8 cellular contexts compared by ENCODE assay signal in the genomic region with DNA sequence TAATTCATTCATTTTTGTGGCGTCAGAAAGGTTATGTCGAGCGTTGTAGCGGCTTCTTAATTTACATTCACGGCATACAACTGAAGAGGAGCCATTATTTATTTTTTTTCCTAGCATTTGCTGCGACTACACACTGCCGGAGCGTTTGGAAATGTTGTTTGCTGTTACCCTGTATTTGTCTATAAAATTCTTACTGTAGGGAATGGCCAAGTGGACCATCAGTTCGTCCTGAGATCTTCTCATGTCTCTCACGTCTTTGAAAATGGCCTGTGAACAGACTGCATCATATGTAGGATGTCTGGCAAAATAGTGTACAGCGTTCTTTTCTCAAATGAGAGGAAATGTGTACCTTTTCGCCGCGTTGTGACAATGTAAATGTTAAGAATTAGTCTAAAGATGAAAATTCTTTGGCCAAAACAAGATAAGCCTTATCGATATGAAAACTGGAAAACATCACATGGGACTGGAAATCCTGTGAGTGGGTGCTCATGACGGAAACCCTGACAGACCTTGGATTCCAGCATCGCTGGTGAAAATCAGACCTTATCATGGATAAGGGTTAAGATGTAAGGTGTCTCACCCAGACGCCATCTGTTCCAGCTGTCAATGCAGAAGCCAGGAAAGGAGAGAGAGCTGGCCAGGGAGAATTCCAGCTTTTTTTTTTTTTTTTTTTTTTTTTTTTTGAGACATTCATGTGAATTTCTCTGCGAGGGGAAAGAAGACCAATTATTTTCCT. TPM values are rescaled to one million over a fixed set of nuclear protein-coding genes. Genes with fewer than 3 reads are reported as not detected.
DNase-seq lines count a peak whose midpoint lies in the region; ATAC-seq, FAIRE-seq and TF ChIP-seq lines count a peak whose summit lies in the region.

No MANE protein-coding gene starts in this region.

- H3K36me3 Mint-ChIP-seq in CD14-positive monocyte: peaks cover 13 to 15% of the 10 kb centered on the region in 2 donors

- intact Hi-C loops in CD14-positive monocyte (cut with micrococcal nuclease): no loop called here

- no peak overlapping the region for H3K27ac ChIP-seq in muscle layer of colon (ENCODE audit: low read depth, low read length)

- peak overlapping the region; percentile 35 for H3K9ac ChIP-seq in muscle layer of colon (ENCODE audit: low read length)

- H3K27me3 ChIP-seq in bronchial epithelial cell (ENCODE audit: control insufficient read depth, insufficient read depth, low read length): no peaks in the 10 kb centered on the region
- H3K27me3 ChIP-seq in muscle layer of colon (ENCODE audit: control insufficient read depth in 1 of 2, insufficient read depth in 2 of 2, low read length in 2 of 2): no peaks in the 10 kb centered on the region

- peaks cover 0 to 2% (median 0%) of the 10 kb centered on the region in 7 donors for H3K9me3 Mint-ChIP-seq in CD14-positive monocyte

- TF ChIP-seq CTCF in CD14-positive monocyte (IDR thresholded peaks at IDR 0.05) (no peak), bronchial epithelial cell (IDR thresholded peaks at IDR 0.05; ENCODE audit: insufficient read depth, low read length, severe bottlenecking) (no peak)

- peaks cover 13% of the 10 kb centered on the region for H3K4me1 ChIP-seq in muscle layer of colon (ENCODE audit: insufficient read depth, low read length)

- H3K9me3 ChIP-seq in muscle layer of colon (ENCODE audit: low read length): no peaks in the 10 kb centered on the region

- H3K4me3 ChIP-seq in bronchial epithelial cell (ENCODE audit: low read depth, low read length): peak overlapping the region; percentile 48
- peak overlapping the region; percentile 58 to 73 for H3K4me3 ChIP-seq in muscle layer of colon (ENCODE audit: low read depth in 1 of 2, low read length in 2 of 2)

- ATAC-seq in GM18519 (IDR thresholded peaks at IDR 0.05; ENCODE audit: low FRiP score, unreplicated experiment) (no peak), GM21717 (IDR thresholded peaks at IDR 0.05; ENCODE audit: unreplicated experiment) (no peak)

- peak overlapping the region; percentile 17 to 95 (median 90) for H3K27ac Mint-ChIP-seq in CD14-positive monocyte

- no peak for TF ChIP-seq POLR2A in erythroblast (IDR thresholded peaks at IDR 0.05; ENCODE audit: low read length)

- H3K4me3 Mint-ChIP-seq in CD14-positive monocyte: peak overlapping the region; percentile 81 to 94

- no peak for FAIRE-seq in bronchial epithelial cell (lab: Jason Lieb, UNC)

- peaks cover 60% of the 10 kb centered on the region for H3K4me1 Mint-ChIP-seq in CD14-positive monocyte

- H3K36me3 ChIP-seq in bronchial epithelial cell (ENCODE audit: control insufficient read depth, insufficient read depth, low read length): no peaks in the 10 kb centered on the region
- no peaks in the 10 kb centered on the region for H3K36me3 ChIP-seq in muscle layer of colon (ENCODE audit: insufficient read depth, low read length)

- DNase-seq in CD14-positive monocyte (ENCODE audit: low spot score) (no peak), LHCN-M2 (ENCODE audit: low read depth) (peak; percentile 13), bronchial epithelial cell (ENCODE audit: low read depth) (peak; percentile 20), erythroblast (lab: John Stamatoyannopoulos, UW) (no peak), DMS153 treated with DMSO at 0.1 percent for 48 hours (lab: John Stamatoyannopoulos, UW; ENCODE audit: unreplicated experiment) (no peak)

- H3K27me3 Mint-ChIP-seq in CD14-positive monocyte (ENCODE audit: low read depth in 3 of 3): peaks cover 0 to 7% (median 0%) of the 10 kb centered on the region in 3 donors

RNA-seq across cellular contexts. Expression of a gene that starts 1.5 kb away (rescaled TPM):
- polyA plus RNA-seq in CD14-positive monocyte: 10 to 100 TPM; 12.0 to 17.3 TPM
- 15.9 and 17.0 TPM in 2 replicates for total RNA-seq in LHCN-M2 (2014; rRNA removed)
- polyA plus RNA-seq in LHCN-M2 (2012): 10.5 TPM
- 34.6 and 35.3 TPM in 2 replicates for total RNA-seq in bronchial epithelial cell

Comparison
In these comparisons a context has a peak if more than half of its experiments do, and no peak if none do; other contexts are left out.
1. DNase-seq: peak in LHCN-M2 (single experiment) and bronchial epithelial cell (single experiment); none in CD14-positive monocyte (single experiment), erythroblast (0 of 2) and DMS153 treated with DMSO at 0.1 percent for 48 hours (single experiment).